Comparison of ENCODE assay signal across 17 cellular contexts in genomic region chr10:17056781-17057191, GRCh38.
DNase-seq lines count a peak whose midpoint lies in the region; ATAC-seq lines count a peak whose summit lies in the region.
"Had no signal": no experiment of that assay in that cellular context is flagged by ENCODE, and none has a peak within 500 bp of the region (broad histone marks: within the 10 kb centered on the region; RNA-seq: fewer than 3 reads in every experiment).

No MANE protein-coding gene starts in this region.

- ATAC-seq in GM19463 (IDR thresholded peaks at IDR 0.05; ENCODE audit: unreplicated experiment), result no peak
- ATAC-seq: activated CD4-positive, alpha-beta T cell treated with anti-CD3 and anti-CD28 coated beads for 36 hours; naive thymus-derived CD8-positive, alpha-beta T cell had no signal

- peak; percentile 76 for DNase-seq in EH (ENCODE audit: low read depth)
- DNase-seq in RPMI7951 (ENCODE audit: low read depth), result peak; percentile 77
- DNase-seq in dedifferentiated amniotic fluid mesenchymal stem cell (ENCODE audit: extremely low spot score), result peak; percentile 64
- peak; percentile 61 for DNase-seq in iris pigment epithelial cell (ENCODE audit: low read depth)
- DNase-seq in RKO (ENCODE audit: low spot score), result no peak
- no peak for DNase-seq in activated CD4-positive, CD25-positive, alpha-beta regulatory T cell treated with anti-CD3 and anti-CD28 coated beads, Interleukin-2, amount 50 U/mL, for 72 hours
- DNase-seq in DMS 273 treated with DMSO at 0.1 percent for 48 hours (lab: John Stamatoyannopoulos, UW), result no peak
- DNase-seq: activated CD4-positive, alpha-beta T cell treated with anti-CD3 and anti-CD28 coated beads for 36 hours; activated gamma-delta T cell; anterior cingulate cortex; COR-L47; dorsolateral prefrontal cortex; naive thymus-derived CD8-positive, alpha-beta T cell; NCI-H1436 treated with DMSO at 0.1 percent for 48 hours; NCI-H2227 treated with DMSO at 0.1 percent for 48 hours; stimulated activated CD4-positive, alpha-beta T cell treated with anti-CD3 and anti-CD28 coated beads, Interleukin-4, amount 100 ng/mL, for 24 hours had no signal

Comparison
In these comparisons a context has a peak if more than half of its experiments do, and no peak if none do; other contexts are left out.
1. DNase-seq: peak in EH (single experiment), RPMI7951 (single experiment), dedifferentiated amniotic fluid mesenchymal stem cell (single experiment) and iris pigment epithelial cell (single experiment); none in RKO (single experiment), activated CD4-positive, CD25-positive, alpha-beta regulatory T cell treated with anti-CD3 and anti-CD28 coated beads, Interleukin-2, amount 50 U/mL, for 72 hours (single experiment) and DMS 273 treated with DMSO at 0.1 percent for 48 hours (single experiment).